ENCODE assay signal across 10 cellular contexts in the genomic region with DNA sequence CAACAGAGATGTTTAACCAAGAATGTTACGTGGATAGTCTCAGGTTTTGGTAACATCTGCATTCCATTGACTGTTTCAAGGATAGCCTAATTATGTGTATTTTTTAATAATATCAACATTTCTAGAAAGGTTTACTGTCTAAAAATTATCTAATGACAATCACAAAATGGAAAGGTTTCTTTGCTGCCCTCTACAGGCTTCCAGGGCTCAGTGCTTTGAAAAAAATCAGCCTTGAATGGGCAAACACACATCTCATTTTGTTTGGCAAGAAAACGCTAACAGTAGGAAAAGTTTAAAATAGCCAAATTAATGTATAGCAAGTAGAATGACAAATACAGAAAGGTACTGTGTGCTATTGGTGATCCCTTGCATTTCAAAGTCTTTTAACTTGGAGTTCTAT.
A peak's percentile ranks its signal among the peaks of the same experiment; 100 is the strongest.
DNase-seq lines count a peak whose midpoint lies in the region; ATAC-seq and TF ChIP-seq lines count a peak whose summit lies in the region.
"Had no signal": no experiment of that assay in that cellular context is flagged by ENCODE, and none has a peak within 500 bp of the region (broad histone marks: within the 10 kb centered on the region; RNA-seq: fewer than 3 reads in every experiment).

No MANE protein-coding gene starts in this region.

- H3K4me1 ChIP-seq in cardiac muscle cell (ENCODE audit: low read depth) (peaks cover 4% of the 10 kb centered on the region), tibial artery (no peaks in the 10 kb centered on the region)

- H3K9me3 ChIP-seq in cardiac muscle cell (ENCODE audit: low read depth) (no peaks in the 10 kb centered on the region), tibial artery (no peaks in the 10 kb centered on the region)

- TF ChIP-seq CTCF in cardiac muscle cell (IDR thresholded peaks at IDR 0.05; ENCODE audit: low read depth, low read length) (peak; percentile 68), epithelial cell of proximal tubule (conservative IDR thresholded peaks at IDR 0.05; ENCODE audit: low read depth, low read length) (peak; percentile 68), tibial artery (IDR thresholded peaks at IDR 0.05) (peak; percentile 8 to 29)

- H3K4me3 ChIP-seq in cardiac muscle cell (no peak overlapping the region), epithelial cell of proximal tubule (ENCODE audit: low read depth, low read length) (no peak overlapping the region), tibial artery (no peak overlapping the region)

- DNase-seq in cardiac muscle cell (ENCODE audit: low read depth in 1 of 2, low spot score in 1 of 2): peak; percentile 1 to 25
- no peak for DNase-seq in left cardiac atrium
- peak; percentile 26 to 28 for DNase-seq in NOMO-1 (lab: John Stamatoyannopoulos, UW; ENCODE audit: unreplicated experiment in 2 of 2)
- DNase-seq in epithelial cell of proximal tubule (ENCODE audit: low read depth): no peak
- no peak for DNase-seq in tibial artery
- no peak for DNase-seq in EL
- DNase-seq: caudate nucleus had no signal

- H3K27me3 ChIP-seq in cardiac muscle cell (no peaks in the 10 kb centered on the region), tibial artery (no peaks in the 10 kb centered on the region)

- intact Hi-C loops in left cardiac atrium (cut with DNase I) (no loop called here), tibial artery (cut with DNase I; ENCODE audit: low total_unique reads) (no loop called here)

- no peak for ATAC-seq in left cardiac atrium
- no peak for ATAC-seq in HG03460 (IDR thresholded peaks at IDR 0.05; ENCODE audit: unreplicated experiment)
- ATAC-seq in GM21515 (IDR thresholded peaks at IDR 0.05; ENCODE audit: unreplicated experiment): no peak
- ATAC-seq: Right ventricle myocardium inferior had no signal

- no peaks in the 10 kb centered on the region for H3K36me3 ChIP-seq in cardiac muscle cell
- no peaks in the 10 kb centered on the region for H3K36me3 ChIP-seq in tibial artery

- no peak overlapping the region for H3K27ac ChIP-seq in cardiac muscle cell
- H3K27ac ChIP-seq in tibial artery: no peak overlapping the region

Comparison
In these comparisons a context has a peak if more than half of its experiments do, and no peak if none do; other contexts are left out.
1. DNase-seq: peak in cardiac muscle cell (2 of 2) and NOMO-1 (2 of 2); none in left cardiac atrium (single experiment), epithelial cell of proximal tubule (single experiment), tibial artery (0 of 2) and EL (single experiment).
2. Peak in every context shown above with its lines, with median percentiles within 50 percentile points of each other: CTCF ChIP-seq.